ENCODE assay signal across 9 cellular contexts in genomic region chr6:156718647-156719394, GRCh38. TPM values are rescaled to one million over a fixed set of nuclear protein-coding genes. Genes with fewer than 3 reads are reported as not detected.
A peak's percentile ranks its signal among the peaks of the same experiment; 100 is the strongest.
DNase-seq lines count a peak whose midpoint lies in the region; ATAC-seq, FAIRE-seq and TF ChIP-seq lines count a peak whose summit lies in the region.
"Had no signal": no experiment of that assay in that cellular context is flagged by ENCODE, and none has a peak within 500 bp of the region (broad histone marks: within the 10 kb centered on the region; RNA-seq: fewer than 3 reads in every experiment).

No MANE protein-coding gene starts in this region.

- ATAC-seq in heart right ventricle: peak in 2 of 8 donors; percentile 46 to 47
- no peak for ATAC-seq in GM12878
- no peak for ATAC-seq in HepG2
- no peak for ATAC-seq in GM18519 (IDR thresholded peaks at IDR 0.05; ENCODE audit: low FRiP score, unreplicated experiment)

- in situ Hi-C loops in GM12878 (cut with MboI): no loop called here
- in situ Hi-C loops in HepG2 (cut with HindIII; ENCODE audit: extremely low pct_ligation_motif_present, low pct_unique_long_range_greater_than_20kb): no loop called here

- SMC1A ChIA-PET in GM12878 (lab: Charles Lee; ENCODE audit: uncharacterized antibody, unreplicated experiment): interaction anchor here (2.9 to 16.6 kb wide), 7 partner anchors 19 to 82 kb away, joined by 26 to 266 read pairs (median 52); no protein-coding TSS in a partner anchor

- 87 to 88% methylated on average over 18 of the region's 18 CpGs for WGBS in heart right ventricle, 2 donors
- 87% methylated on average over 15 of the region's 18 CpGs for WGBS in GM12878 (ENCODE audit: insufficient coverage, insufficient replicate concordance, low lambda C conversion rate, missing lambda C conversion rate)
- 78% methylated on average over 18 of the region's 18 CpGs for WGBS in HepG2 (ENCODE audit: low lambda C conversion rate)

- RAD21 ChIA-PET in GM12878 (lab: Charles Lee; ENCODE audit: unreplicated experiment): interaction anchor here (0.7 to 5.6 kb wide), 8 partner anchors 21 to 83 kb away, joined by 3 to 136 read pairs (median 18); partner anchors contain the start of gene ARID1B

- DNase-seq in heart right ventricle (peak in 1 of 2 donors; percentile 34), cardiac septum (ENCODE audit: low spot score) (no peak), GM12878 (ENCODE audit: low read depth, low spot score) (no peak), HepG2 (ENCODE audit: low spot score) (peak; percentile 26), vagina (ENCODE audit: extremely low spot score in 2 of 2) (no peak), GM10248 (ENCODE audit: extremely low spot score) (no peak)
- no peak for DNase-seq in stimulated activated CD4-positive, alpha-beta T cell treated with anti-CD3 and anti-CD28 coated beads, Interleukin-1b, Interleukin-23, amount 100 ng/mL, for 48 hours
- DNase-seq: DND-41 had no signal

- TF ChIP-seq EP300 in GM12878 (IDR thresholded peaks at IDR 0.05; ENCODE audit: borderline replicate concordance in 1 of 2, control insufficient read depth in 1 of 2, low read depth in 2 of 2, low read length in 2 of 2): no peak
- no peak for TF ChIP-seq EP300 in HepG2 (IDR thresholded peaks at IDR 0.05; ENCODE audit: low read depth in 2 of 2, low read length in 2 of 2)
- TF ChIP-seq EP300 in HepG2 (CRISPR knock-in tag; IDR thresholded peaks at IDR 0.05; ENCODE audit: borderline replicate concordance): no peak

- H3K9ac ChIP-seq in GM12878 (ENCODE audit: control insufficient read depth, insufficient read depth, low read length) (peak overlapping the region; percentile 85), HepG2 (ENCODE audit: insufficient read depth, low read depth, low read length) (no peak overlapping the region)

- H3K79me2 ChIP-seq in GM12878 (ENCODE audit: control insufficient read depth, insufficient read depth, low read length) (no peaks in the 10 kb centered on the region; the same call in none of the 2 replicates), HepG2 (ENCODE audit: insufficient read depth, low read length) (no peaks in the 10 kb centered on the region)

- H3K9me3 ChIP-seq in heart right ventricle (no peaks in the 10 kb centered on the region), GM12878 (replicated peaks; ENCODE audit: control insufficient read depth, insufficient read depth, low read length) (peaks cover 1% of the 10 kb centered on the region; the same call in 1 of the 3 replicates), HepG2 (ENCODE audit: low read length) (no peaks in the 10 kb centered on the region), vagina (no peaks in the 10 kb centered on the region)

- BruUV-seq in GM12878 (replicated peaks; lab: Mats Ljungman, UMichigan): no TSS peak
- no TSS peak for BruUV-seq in HepG2 (replicated peaks; lab: Mats Ljungman, UMichigan)

- H2AFZ ChIP-seq in GM12878 (ENCODE audit: control insufficient read depth, low read depth, low read length) (no peak overlapping the region), HepG2 (ENCODE audit: low read length) (no peak overlapping the region)

- H4K20me1 ChIP-seq in GM12878 (ENCODE audit: control insufficient read depth, insufficient read depth): no peaks in the 10 kb centered on the region
- no peaks in the 10 kb centered on the region for H4K20me1 ChIP-seq in HepG2 (ENCODE audit: insufficient read depth, low read length)

- peak overlapping the region in 7 of 10 donors; percentile 84 to 96 (median 89) for H3K27ac ChIP-seq in heart right ventricle
- peak overlapping the region; percentile 96 for H3K27ac ChIP-seq in GM12878 (ENCODE audit: control insufficient read depth, insufficient read depth)
- no peak overlapping the region for H3K27ac ChIP-seq in HepG2 (ENCODE audit: extremely low read length, insufficient read depth, low read length)
- H3K27ac ChIP-seq in vagina: peak overlapping the region; percentile 98

- POLR2A ChIA-PET in GM12878 (lab: Charles Lee) (interaction anchor here (0.6 to 3.2 kb wide), 4 partner anchors 18 to 224 kb away, joined by 3 to 33 read pairs (median 19); no protein-coding TSS in a partner anchor), HepG2 (lab: Yijun Ruan, JAX) (no interaction called here), GM10248 (lab: Yijun Ruan, JAX) (interaction anchor here (0.7 kb wide), 1 partner anchor 29 kb away, joined by 5 read pairs; no protein-coding TSS in a partner anchor)

- H3K4me2 ChIP-seq in GM12878 (ENCODE audit: control insufficient read depth, insufficient read depth) (peak overlapping the region; percentile 67), HepG2 (ENCODE audit: low read depth, low read length) (no peak overlapping the region)

- no peak for TF ChIP-seq POLR2A in GM12878 (IDR thresholded peaks at IDR 0.05; ENCODE audit: low read depth, low read length)
- TF ChIP-seq POLR2A in HepG2 (IDR thresholded peaks at IDR 0.05; ENCODE audit: insufficient read depth in 1 of 2, low read depth in 2 of 2, low read length in 2 of 2): no peak
- TF ChIP-seq POLR2A in vagina (IDR thresholded peaks at IDR 0.05): no peak

- CTCF ChIA-PET in GM12878 (lab: Yijun Ruan, JAX) (interaction anchor here (0.8 to 2.5 kb wide), 4 partner anchors 10 to 82 kb away, joined by 3 to 15 read pairs (median 4); no protein-coding TSS in a partner anchor), HepG2 (lab: Yijun Ruan, JAX; ENCODE audit: low intra/inter-chr PET ratio, low total read pairs) (no interaction called here), GM10248 (lab: Yijun Ruan, JAX) (interaction anchor here (1.0 to 1.2 kb wide), 2 partner anchors 10 to 16 kb away, joined by 3 read pairs; no protein-coding TSS in a partner anchor)

- TF ChIP-seq CTCF in heart right ventricle (IDR thresholded peaks at IDR 0.05) (no peak), GM12878 (IDR thresholded peaks at IDR 0.05 in 2 of 3, conservative IDR thresholded peaks at IDR 0.05 in 1 of 3; ENCODE audit: control insufficient read depth in 2 of 3, extremely low read depth in 1 of 3, insufficient read depth in 1 of 3, low read depth in 3 of 3, low read length in 3 of 3) (no peak), HepG2 (CRISPR knock-in tag; IDR thresholded peaks at IDR 0.05) (no peak), vagina (IDR thresholded peaks at IDR 0.05) (no peak), GM10248 (IDR thresholded peaks at IDR 0.05; ENCODE audit: control extremely low read depth, extremely low read depth, low read depth, missing control alignments) (no peak)

- no peaks in the 10 kb centered on the region for H3K27me3 ChIP-seq in heart right ventricle
- H3K27me3 ChIP-seq in GM12878 (replicated peaks in 1 of 2; ENCODE audit: control insufficient read depth in 2 of 2, insufficient read depth in 2 of 2, low read length in 1 of 2): no peaks in the 10 kb centered on the region
- H3K27me3 ChIP-seq in HepG2 (ENCODE audit: control insufficient read depth in 1 of 2, insufficient read depth in 2 of 2, low read length in 2 of 2): peaks cover 0 to 4% of the 10 kb centered on the region in 2 experiments; a peak in 4 of 5 replicates
- H3K27me3 ChIP-seq in vagina: no peaks in the 10 kb centered on the region

- intact Hi-C loops in heart right ventricle (cut with DNase I) (loop anchor here in 1 of 10 donors (10.0 kb wide), 1 partner anchor 56 kb away; the partner anchor contains the start of gene ARID1B), cardiac septum (cut with DNase I) (no loop called here), GM12878 (cut with micrococcal nuclease; ENCODE audit: unreplicated experiment) (no loop called here), HepG2 (cut with micrococcal nuclease; ENCODE audit: unreplicated experiment) (no loop called here), vagina (cut with DNase I) (loop anchor here (2.0 kb wide), 1 partner anchor 58 kb away; the partner anchor contains the start of gene ARID1B)

- H3K4me1 ChIP-seq in heart right ventricle: peaks cover 11 to 30% (median 26%) of the 10 kb centered on the region in 9 donors
- peaks cover 35% of the 10 kb centered on the region for H3K4me1 ChIP-seq in GM12878 (ENCODE audit: control insufficient read depth, insufficient read depth, low read length)
- H3K4me1 ChIP-seq in HepG2 (ENCODE audit: insufficient read depth, low read length): peaks cover 32% of the 10 kb centered on the region
- H3K4me1 ChIP-seq in vagina: peaks cover 31% of the 10 kb centered on the region

- no peaks in the 10 kb centered on the region for H3K36me3 ChIP-seq in heart right ventricle
- H3K36me3 ChIP-seq in GM12878 (ENCODE audit: control insufficient read depth in 2 of 2, insufficient read depth in 2 of 2, low read length in 1 of 2): no peaks in the 10 kb centered on the region
- H3K36me3 ChIP-seq in HepG2 (replicated peaks in 1 of 2; ENCODE audit: control insufficient read depth in 1 of 2, insufficient read depth in 2 of 2, low read length in 2 of 2): no peaks in the 10 kb centered on the region
- H3K36me3 ChIP-seq in vagina: no peaks in the 10 kb centered on the region

- H3K4me3 ChIP-seq in heart right ventricle (no peak overlapping the region), GM12878 (peak overlapping the region; percentile 58; the same call in 1 of the 2 replicates), HepG2 (replicated peaks in 1 of 3; ENCODE audit: insufficient read depth in 1 of 3, low read depth in 2 of 3, low read length in 3 of 3) (no peak overlapping the region), vagina (no peak overlapping the region)

- TF ChIP-seq RAD21 in GM12878 (IDR thresholded peaks at IDR 0.05; ENCODE audit: insufficient read depth, low read depth, low read length): no peak
- no peak for TF ChIP-seq RAD21 in HepG2 (CRISPR knock-in tag; IDR thresholded peaks at IDR 0.05)

- FAIRE-seq in GM12878 (lab: Jason Lieb, UNC): no peak
- FAIRE-seq in HepG2 (lab: Jason Lieb, UNC): no peak

RNA-seq across cellular contexts. Expression of gene ARID1B, which starts 58.4 kb away (rescaled TPM):
- total RNA-seq in heart right ventricle: 10 to 100 TPM; 39.0 to 63.2 (median 53.0) TPM
- polyA plus RNA-seq in heart right ventricle: 10 to 100 TPM; 11.2 to 14.5 TPM
- total RNA-seq in cardiac septum: 61.1 TPM
- total RNA-seq in GM12878 (2013; cell fraction: nucleolus; rRNA removed): 1,061 and 1,083 TPM in 2 replicates
- 68.0 and 68.8 TPM in 2 replicates for total RNA-seq in GM12878 (2014; rRNA removed)
- 73.7 and 80.8 TPM in 2 replicates for total RNA-seq in GM12878 (2014; rRNA removed; fragmentation: Illumina TruSeq; extraction: Trizol)
- 116 and 133 TPM in 2 replicates for total RNA-seq in GM12878 (2021)
- 28.7 TPM for polyA plus RNA-seq in GM12878 (2011; ENCODE audit: low read depth)
- polyA plus RNA-seq in GM12878 (2011; rRNA removed): 21.3 and 24.7 TPM in 2 replicates
- 21.4 and 24.5 TPM in 2 replicates for polyA plus RNA-seq in GM12878 (2011; cell fraction: cytosol; rRNA removed)
- 69.4 and 82.0 TPM in 2 replicates for polyA plus RNA-seq in GM12878 (2011; cell fraction: nucleus; rRNA removed)
- 43.0 and 45.3 TPM in 2 replicates for polyA plus RNA-seq in GM12878 (2012)
- 59.2 and 69.9 TPM in 2 replicates for polyA plus RNA-seq in GM12878 (2014; fragmentation: Illumina TruSeq; extraction: Trizol)
- polyA plus RNA-seq in GM12878 (2014; fragmentation: Nextera tagmentation; extraction: Ambion mirVana): 10 to 100 TPM; 37.7 to 73.9 TPM
- 50.0 and 59.1 TPM in 2 replicates for polyA plus RNA-seq in GM12878 (2014; rRNA removed)
- 10 to 100 TPM; 32.4 to 39.1 TPM for polyA plus RNA-seq in GM12878 (2016; fragmentation: Nextera tagmentation; extraction: Ambion mirVana)
- 124 and 158 TPM in 2 replicates for polyA minus RNA-seq in GM12878 (2011; rRNA and poly(A)+ RNA removed)
- polyA minus RNA-seq in GM12878 (2011; cell fraction: cytosol; rRNA and poly(A)+ RNA removed): 32.6 and 38.9 TPM in 2 replicates
- 206 and 401 TPM in 2 replicates for polyA minus RNA-seq in GM12878 (2011; cell fraction: nucleus; rRNA and poly(A)+ RNA removed)
- 32.6 and 38.0 TPM in 2 replicates for total RNA-seq in HepG2 (2016; rRNA removed; fragmentation: Illumina TruSeq; extraction: Trizol)
- total RNA-seq in HepG2 (2016; cell fraction: cytosol; rRNA removed; fragmentation: Illumina TruSeq; extraction: Trizol; ENCODE audit: low read depth): 41.7 TPM in 2 replicates
- 30.2 and 35.7 TPM in 2 replicates for total RNA-seq in HepG2 (2016; cell fraction: insoluble cytoplasmic fraction; rRNA removed; fragmentation: Illumina TruSeq; extraction: Trizol)
- 16.5 and 21.3 TPM in 2 replicates for total RNA-seq in HepG2 (2016; cell fraction: membrane; rRNA removed; fragmentation: Illumina TruSeq; extraction: Trizol)
- total RNA-seq in HepG2 (2016; cell fraction: nucleus; rRNA removed; fragmentation: Illumina TruSeq; extraction: Trizol): 130 and 139 TPM in 2 replicates
- polyA plus RNA-seq in HepG2 (2011; rRNA removed): 20.1 and 22.5 TPM in 2 replicates
- 13.6 and 13.8 TPM in 2 replicates for polyA plus RNA-seq in HepG2 (2011; cell fraction: cytosol; rRNA removed)
- polyA plus RNA-seq in HepG2 (2011; cell fraction: nucleus; rRNA removed): 47.4 and 49.3 TPM in 2 replicates
- 25.2 and 26.7 TPM in 2 replicates for polyA plus RNA-seq in HepG2 (2012)
- 1.8 and 2.0 TPM in 2 replicates for polyA plus RNA-seq in HepG2 (2016; cell fraction: cytosol; fragmentation: Illumina TruSeq; extraction: Trizol; ENCODE audit: low read depth)
- polyA plus RNA-seq in HepG2 (2016; cell fraction: insoluble cytoplasmic fraction; fragmentation: Illumina TruSeq; extraction: Trizol; ENCODE audit: low read depth): 27.9 and 32.0 TPM in 2 replicates
- polyA plus RNA-seq in HepG2 (2016; cell fraction: membrane; fragmentation: Illumina TruSeq; extraction: Trizol; ENCODE audit: low read depth): 5.4 and 5.7 TPM in 2 replicates
- polyA plus RNA-seq in HepG2 (2016; cell fraction: nucleus; fragmentation: Illumina TruSeq; extraction: Trizol; ENCODE audit: insufficient read depth, low read depth): 44.9 and 47.2 TPM in 2 replicates
- polyA minus RNA-seq in HepG2 (2011; rRNA and poly(A)+ RNA removed; ENCODE audit: low replicate concordance): 77.4 and 128 TPM in 2 replicates
- polyA minus RNA-seq in HepG2 (2011; cell fraction: cytosol; rRNA and poly(A)+ RNA removed): 40.2 and 55.4 TPM in 2 replicates
- 329 and 355 TPM in 2 replicates for polyA minus RNA-seq in HepG2 (2011; cell fraction: nucleus; rRNA and poly(A)+ RNA removed)
- total RNA-seq in vagina: 141 TPM
